Comparison of ENCODE assay signal across 8 cellular contexts in genomic region chr4:107931775-107932321, GRCh38. TPM values are rescaled to one million over a fixed set of nuclear protein-coding genes. Genes with fewer than 3 reads are reported as not detected.
DNase-seq lines count a peak whose midpoint lies in the region; ATAC-seq and TF ChIP-seq lines count a peak whose summit lies in the region.

No MANE protein-coding gene starts in this region.

- H3K36me3 ChIP-seq in rectal smooth muscle tissue (ENCODE audit: control insufficient read depth, insufficient read depth, low read length), result no peaks in the 10 kb centered on the region

- no peaks in the 10 kb centered on the region for H3K27me3 ChIP-seq in rectal smooth muscle tissue (ENCODE audit: control insufficient read depth, insufficient read depth, low read length)

- H3K4me3 Mint-ChIP-seq in IgD-negative memory B cell, result peak overlapping the region; percentile 90 to 98 (median 94)
- H3K4me3 Mint-ChIP-seq in activated T-helper 17 cell treated with anti-CD3 and anti-CD28 coated beads, Interleukin-2, amount 50 U/mL, for 72 hours, result peak overlapping the region; percentile 88
- H3K4me3 Mint-ChIP-seq in glutamatergic neuron (ENCODE audit: unreplicated experiment), result peak overlapping the region; percentile 89

- TF ChIP-seq CTCF in glutamatergic neuron (IDR thresholded peaks at IDR 0.05; ENCODE audit: partially characterized antibody, unreplicated experiment), result no peak

- no peaks in the 10 kb centered on the region for H3K4me1 ChIP-seq in rectal smooth muscle tissue (ENCODE audit: control insufficient read depth, insufficient read depth, low read length)

- DNase-seq in NK-92 treated with Interleukin-12 subunit alpha and Interleukin-12 subunit beta, amount 100 ng/mL, for 24 hours (lab: John Stamatoyannopoulos, UW), result peak; percentile 36
- DNase-seq in NK-92 (lab: John Stamatoyannopoulos, UW; ENCODE audit: unreplicated experiment) (no peak), glutamatergic neuron (no peak), SK-N-DZ (ENCODE audit: low spot score) (no peak)

- H3K9ac ChIP-seq in rectal smooth muscle tissue (ENCODE audit: low read length), result peak overlapping the region; percentile 38

- ATAC-seq in activated T-helper 17 cell treated with anti-CD3 and anti-CD28 coated beads, Interleukin-2, amount 50 U/mL, for 72 hours (replicated peaks), result peak; percentile 22
- no peak for ATAC-seq in GM19452 (IDR thresholded peaks at IDR 0.05; ENCODE audit: unreplicated experiment)

- H3K27me3 Mint-ChIP-seq in IgD-negative memory B cell (no peaks in the 10 kb centered on the region), glutamatergic neuron (ENCODE audit: unreplicated experiment) (peaks cover 2% of the 10 kb centered on the region)
- H3K27me3 Mint-ChIP-seq in activated T-helper 17 cell treated with anti-CD3 and anti-CD28 coated beads, Interleukin-2, amount 50 U/mL, for 72 hours, result no peaks in the 10 kb centered on the region

- H3K9me3 Mint-ChIP-seq in IgD-negative memory B cell (no peaks in the 10 kb centered on the region), glutamatergic neuron (ENCODE audit: unreplicated experiment) (peaks cover 2% of the 10 kb centered on the region)
- no peaks in the 10 kb centered on the region for H3K9me3 Mint-ChIP-seq in activated T-helper 17 cell treated with anti-CD3 and anti-CD28 coated beads, Interleukin-2, amount 50 U/mL, for 72 hours

- H3K27ac ChIP-seq in rectal smooth muscle tissue (ENCODE audit: low read depth, low read length), result peak overlapping the region; percentile 82

- H3K4me1 Mint-ChIP-seq in IgD-negative memory B cell (peaks cover 32 to 42% (median 40%) of the 10 kb centered on the region in 3 donors), glutamatergic neuron (ENCODE audit: low read depth, unreplicated experiment) (no peaks in the 10 kb centered on the region)
- peaks cover 13% of the 10 kb centered on the region for H3K4me1 Mint-ChIP-seq in activated T-helper 17 cell treated with anti-CD3 and anti-CD28 coated beads, Interleukin-2, amount 50 U/mL, for 72 hours

- H3K36me3 Mint-ChIP-seq in IgD-negative memory B cell (peaks cover 4% of the 10 kb centered on the region), glutamatergic neuron (ENCODE audit: unreplicated experiment) (no peaks in the 10 kb centered on the region)
- H3K36me3 Mint-ChIP-seq in activated T-helper 17 cell treated with anti-CD3 and anti-CD28 coated beads, Interleukin-2, amount 50 U/mL, for 72 hours (ENCODE audit: low read depth), result peaks cover 5% of the 10 kb centered on the region

- H3K4me3 ChIP-seq in rectal smooth muscle tissue (ENCODE audit: low read length), result peak overlapping the region; percentile 98

- H3K27ac Mint-ChIP-seq in IgD-negative memory B cell (peak overlapping the region; percentile 82 to 91 (median 84)), glutamatergic neuron (ENCODE audit: unreplicated experiment) (no peak overlapping the region)
- H3K27ac Mint-ChIP-seq in activated T-helper 17 cell treated with anti-CD3 and anti-CD28 coated beads, Interleukin-2, amount 50 U/mL, for 72 hours, result no peak overlapping the region

RNA-seq across cellular contexts. Expression of gene CYP2U1, which starts 0.5 kb away (rescaled TPM):
- 9.8 TPM for polyA plus RNA-seq in IgD-negative memory B cell
- 1 to 10 TPM in 1 of 2 donors, under 1 TPM in 1; 0.90 to 1.3 TPM for total RNA-seq in activated T-helper 17 cell treated with anti-CD3 and anti-CD28 coated beads, Interleukin-2, amount 50 U/mL, for 72 hours
- 4.4 TPM for total RNA-seq in glutamatergic neuron (ENCODE audit: unreplicated experiment)
- polyA plus RNA-seq in SK-N-DZ (2014; cell fraction: cytosol; rRNA removed), result 5.0 and 8.9 TPM in 2 replicates
- 5.6 and 7.5 TPM in 2 replicates for polyA plus RNA-seq in SK-N-DZ (2014; cell fraction: nucleus; rRNA removed)

RNA-seq across cellular contexts. Expression of gene HADH, which starts 57.8 kb away (rescaled TPM):
- 49.4 TPM for polyA plus RNA-seq in IgD-negative memory B cell
- 10 to 100 TPM; 26.8 to 36.5 TPM for total RNA-seq in activated T-helper 17 cell treated with anti-CD3 and anti-CD28 coated beads, Interleukin-2, amount 50 U/mL, for 72 hours
- total RNA-seq in glutamatergic neuron (ENCODE audit: unreplicated experiment), result 10.8 TPM
- polyA plus RNA-seq in SK-N-DZ (2014; cell fraction: cytosol; rRNA removed), result 29.0 and 32.3 TPM in 2 replicates
- 33.6 and 57.1 TPM in 2 replicates for polyA plus RNA-seq in SK-N-DZ (2014; cell fraction: nucleus; rRNA removed)

Comparison
In these comparisons a context has a peak if more than half of its experiments do, and no peak if none do; other contexts are left out.
1. H3K27ac Mint-ChIP-seq: peak in IgD-negative memory B cell (3 of 3); none in activated T-helper 17 cell treated with anti-CD3 and anti-CD28 coated beads, Interleukin-2, amount 50 U/mL, for 72 hours (single experiment) and glutamatergic neuron (single experiment).
2. Peak in every context shown above with its lines, with median percentiles within 50 percentile points of each other: H3K4me3 Mint-ChIP-seq.